In genomic region chr1:40248429-40248828, GRCh38 we compare ENCODE assay signal across 1 cellular context.
TF ChIP-seq lines count a peak whose summit lies in the region.

No MANE protein-coding gene starts in this region.

TF ChIP-seq in K562, 482 proteins besides CTCF, POLR2A, EP300 and RAD21 (continued from another document and continues in another):
- TF ChIP-seq VEZF1 (CRISPR knock-in tag; IDR thresholded peaks at IDR 0.05) (no peak), TCF3 (CRISPR knock-in tag; IDR thresholded peaks at IDR 0.05) (peak; percentile 66), DIDO1 (tag; IDR thresholded peaks at IDR 0.05; ENCODE audit: low read depth) (no peak), CBFA2T2 (conservative IDR thresholded peaks at IDR 0.05) (peak; percentile 54), ZNF436 (CRISPR knock-in tag; IDR thresholded peaks at IDR 0.05) (no peak), ZNF316 (IDR thresholded peaks at IDR 0.05) (no peak), IFI16 (CRISPR knock-in tag; IDR thresholded peaks at IDR 0.05) (no peak), BCLAF1 (IDR thresholded peaks at IDR 0.05; ENCODE audit: borderline replicate concordance in 1 of 2, control insufficient read depth in 1 of 2, low read depth in 2 of 2, low read length in 1 of 2) (no peak), ADNP (tag; IDR thresholded peaks at IDR 0.05) (peak; percentile 41; the same call in 1 of the 2 replicates), RREB1 (CRISPR knock-in tag; IDR thresholded peaks at IDR 0.05) (no peak), ZNF695 (CRISPR knock-in tag; IDR thresholded peaks at IDR 0.05) (no peak), XRCC4 (IDR thresholded peaks at IDR 0.05; ENCODE audit: extremely low read depth, insufficient read depth, insufficient read length) (no peak), SMARCA4 (IDR thresholded peaks at IDR 0.05) (peak; percentile 28; the same call in 1 of the 2 replicates), DACH1 (IDR thresholded peaks at IDR 0.05; ENCODE audit: partially characterized antibody) (no peak), ZNF253 (CRISPR knock-in tag; conservative IDR thresholded peaks at IDR 0.05) (no peak), ZC3H4 (CRISPR knock-in tag; IDR thresholded peaks at IDR 0.05; ENCODE audit: borderline replicate concordance) (no peak), NR4A1 (CRISPR knock-in tag; IDR thresholded peaks at IDR 0.05) (no peak), NR4A1 (tag; IDR thresholded peaks at IDR 0.05) (no peak), TAF15 (IDR thresholded peaks at IDR 0.05; ENCODE audit: low read depth, low read length) (no peak), NONO (IDR thresholded peaks at IDR 0.05; ENCODE audit: low read depth in 2 of 2, low read length in 1 of 2) (no peak), MAFF (IDR thresholded peaks at IDR 0.05; ENCODE audit: low read length) (no peak), TAL1 (IDR thresholded peaks at IDR 0.05) (peak; percentile 57), RFX1 (IDR thresholded peaks at IDR 0.05) (no peak), DMBX1 (CRISPR knock-in tag; IDR thresholded peaks at IDR 0.05; ENCODE audit: borderline replicate concordance) (no peak), DPF2 (IDR thresholded peaks at IDR 0.05) (0 out of 2 replicates have a peak, but pooled peaks have one; percentile 43), POLR3A (IDR thresholded peaks at IDR 0.05; ENCODE audit: borderline replicate concordance, extremely low read depth, insufficient read depth, insufficient read length) (no peak), ARID2 (IDR thresholded peaks at IDR 0.05) (no peak), ZBTB11 (CRISPR knock-in tag; IDR thresholded peaks at IDR 0.05) (peak in 1 of 3 experiments; percentile 52; a peak in 1 of 6 replicates), BRF2 (IDR thresholded peaks at IDR 0.05; ENCODE audit: borderline replicate concordance, insufficient read depth, insufficient read length) (no peak), ELK3 (CRISPR knock-in tag; IDR thresholded peaks at IDR 0.05) (no peak), SMAD2 (IDR thresholded peaks at IDR 0.05; ENCODE audit: low read depth, low read length) (no peak), KDM2B (CRISPR knock-in tag; IDR thresholded peaks at IDR 0.05) (no peak), TAF1 (IDR thresholded peaks at IDR 0.05; ENCODE audit: control insufficient read depth, extremely low read depth, insufficient read depth, low read length, severe bottlenecking) (no peak), HDAC8 (tag; IDR thresholded peaks at IDR 0.05) (no peak), USF2 (CRISPR knock-in tag; IDR thresholded peaks at IDR 0.05) (no peak), RBM22 (IDR thresholded peaks at IDR 0.05; ENCODE audit: low read depth, low read length, poor library complexity, severe bottlenecking) (no peak), GATA2 (CRISPR knock-in tag; IDR thresholded peaks at IDR 0.05) (no peak), ATF3 (IDR thresholded peaks at IDR 0.05) (peak; percentile 71), ATF3 (CRISPR knock-in tag; conservative IDR thresholded peaks at IDR 0.05) (no peak), ZBTB1 (CRISPR knock-in tag; IDR thresholded peaks at IDR 0.05; ENCODE audit: borderline replicate concordance, low read depth) (no peak), CBX8 (IDR thresholded peaks at IDR 0.05; ENCODE audit: borderline replicate concordance, extremely low read depth, low read depth, low read length, poor library complexity, severe bottlenecking) (no peak), FOSL1 (tag; conservative IDR thresholded peaks at IDR 0.05) (peak; percentile 57), CBFA2T3 (IDR thresholded peaks at IDR 0.05) (peak; percentile 78), HIVEP1 (CRISPR knock-in tag; IDR thresholded peaks at IDR 0.05) (no peak), ATF7 (IDR thresholded peaks at IDR 0.05) (no peak), PCBP1 (IDR thresholded peaks at IDR 0.05; ENCODE audit: low read depth, low read length, poor library complexity, severe bottlenecking) (no peak), SAFB (IDR thresholded peaks at IDR 0.05; ENCODE audit: borderline replicate concordance, low read depth, low read length) (no peak), ZNF551 (CRISPR knock-in tag; IDR thresholded peaks at IDR 0.05) (no peak), SMARCC2 (IDR thresholded peaks at IDR 0.05; ENCODE audit: low read depth) (0 out of 2 replicates have a peak, but pooled peaks have one; percentile 39), KHSRP (IDR thresholded peaks at IDR 0.05) (no peak), TAF9B (IDR thresholded peaks at IDR 0.05; ENCODE audit: partially characterized antibody) (no peak), NCOR1 (IDR thresholded peaks at IDR 0.05) (peak; percentile 28; the same call in 1 of the 2 replicates), ZC3H8 (IDR thresholded peaks at IDR 0.05) (no peak)
